ENCODE assay signal across 8 cellular contexts in the genomic region with DNA sequence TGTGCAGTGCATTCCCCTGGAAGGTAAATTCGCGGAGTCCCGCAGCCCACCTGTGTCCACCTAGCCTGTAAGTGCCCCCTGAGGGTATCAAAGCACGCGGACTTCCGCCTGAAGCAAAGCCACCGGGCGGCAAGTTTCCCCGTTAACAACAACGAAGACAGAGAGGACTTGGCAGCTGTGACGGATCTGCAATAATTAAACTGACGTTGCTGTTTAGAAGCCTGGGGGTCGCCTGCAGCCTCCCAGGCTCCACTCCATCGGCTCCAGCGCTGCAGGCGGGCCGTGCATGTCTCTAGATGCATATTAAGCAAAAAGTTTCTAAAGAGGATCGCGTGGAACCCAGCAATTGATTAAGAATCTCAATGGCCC. TPM values are rescaled to one million over a fixed set of nuclear protein-coding genes. Genes with fewer than 3 reads are reported as not detected.
DNase-seq lines count a peak whose midpoint lies in the region; ATAC-seq lines count a peak whose summit lies in the region.

No MANE protein-coding gene starts in this region.

- no peak overlapping the region for H3K9ac ChIP-seq in muscle layer of colon (ENCODE audit: low read length)

- H3K27ac ChIP-seq in ectodermal cell (ENCODE audit: insufficient read depth, low read depth, low read length, poor library complexity, severe bottlenecking) (peak overlapping the region; percentile 68), muscle layer of colon (ENCODE audit: low read depth, low read length) (peak overlapping the region; percentile 84)

- H3K4me1 ChIP-seq in ectodermal cell (ENCODE audit: control insufficient read depth, insufficient read depth, low read length) (peaks cover 8% of the 10 kb centered on the region), muscle layer of colon (ENCODE audit: insufficient read depth, low read length) (peaks cover 20% of the 10 kb centered on the region)

- H3K9me3 ChIP-seq in ectodermal cell (ENCODE audit: control insufficient read depth, low read length) (no peaks in the 10 kb centered on the region), muscle layer of colon (ENCODE audit: low read length) (no peaks in the 10 kb centered on the region)

- peak in 2 of 3 donors; percentile 1 to 10 for DNase-seq in stimulated activated CD4-positive, alpha-beta T cell treated with anti-CD3 and anti-CD28 coated beads, TNF-alpha, amount 100 ng/mL, for 48 hours (ENCODE audit: low read depth in 3 of 3)
- DNase-seq in stimulated activated CD4-positive, alpha-beta T cell treated with anti-CD3 and anti-CD28 coated beads, Interleukin-4, amount 100 ng/mL, for 24 hours: no peak
- DNase-seq in RPMI7951 (ENCODE audit: low read depth): peak; percentile 1
- no peak for DNase-seq in middle frontal gyrus (ENCODE audit: extremely low spot score, low spot score)
- DNase-seq in foreskin melanocyte: no peak

- H3K36me3 ChIP-seq in ectodermal cell (ENCODE audit: control insufficient read depth, insufficient read depth, low read length): no peaks in the 10 kb centered on the region
- H3K36me3 ChIP-seq in muscle layer of colon (ENCODE audit: insufficient read depth, low read length): no peaks in the 10 kb centered on the region

- ATAC-seq in HG02884 (IDR thresholded peaks at IDR 0.05; ENCODE audit: unreplicated experiment): peak; percentile 22

- H3K27me3 ChIP-seq in ectodermal cell (ENCODE audit: control insufficient read depth, insufficient read depth, low read length, poor library complexity, severe bottlenecking) (no peaks in the 10 kb centered on the region), muscle layer of colon (ENCODE audit: control insufficient read depth in 1 of 2, insufficient read depth in 2 of 2, low read length in 2 of 2) (no peaks in the 10 kb centered on the region)

- H3K4me3 ChIP-seq in ectodermal cell (ENCODE audit: insufficient read depth, low read depth, low read length) (peak overlapping the region; percentile 52), muscle layer of colon (ENCODE audit: low read depth in 1 of 2, low read length in 2 of 2) (peak overlapping the region; percentile 48 to 83)

- 17 to 21% methylated on average over 19 of the region's 19 CpGs for WGBS in ectodermal cell, 2 experiments

RNA-seq across cellular contexts. Expression of a gene that starts 34.8 kb away (rescaled TPM):
- 24.3 and 27.0 TPM in 2 replicates for total RNA-seq in RPMI7951 (2014; rRNA removed; shearing (Covaris generic))
- polyA plus RNA-seq in ectodermal cell (2013, experiment 1 of 4): 18.6 TPM
- polyA plus RNA-seq in ectodermal cell (2013, experiment 2 of 4): 19.3 TPM
- 15.8 TPM for polyA plus RNA-seq in ectodermal cell (2013, experiment 3 of 4)
- polyA plus RNA-seq in ectodermal cell (2013, experiment 4 of 4): 15.0 TPM

Comparison
In these comparisons a context has a peak if more than half of its experiments do, and no peak if none do; other contexts are left out.
1. DNase-seq: peak in stimulated activated CD4-positive, alpha-beta T cell treated with anti-CD3 and anti-CD28 coated beads, TNF-alpha, amount 100 ng/mL, for 48 hours (2 of 3) and RPMI7951 (single experiment); none in stimulated activated CD4-positive, alpha-beta T cell treated with anti-CD3 and anti-CD28 coated beads, Interleukin-4, amount 100 ng/mL, for 24 hours (single experiment), middle frontal gyrus (single experiment) and foreskin melanocyte (single experiment).